In genomic region chr7:156379242-156380070, GRCh38 we compare ENCODE assay signal across 20 cellular contexts.
"Had no signal": no experiment of that assay in that cellular context is flagged by ENCODE, and none has a peak within 500 bp of the region (broad histone marks: within the 10 kb centered on the region; RNA-seq: fewer than 3 reads in every experiment).

No MANE protein-coding gene starts in this region.

- H3K4me1 ChIP-seq: testis, uterus had no signal

- DNase-seq: activated CD4-positive, alpha-beta T cell treated with anti-CD3 and anti-CD28 coated beads for 1 hour; activated CD4-positive, alpha-beta T cell treated with anti-CD3 and anti-CD28 coated beads, Interleukin-2, amount 50 U/mL, for 48 hours; activated CD8-positive, alpha-beta memory T cell treated with anti-CD3 and anti-CD28 coated beads, Interleukin-2, amount 10 ng/mL, durations not matched to agents 7 days and 5 days; activated gamma-delta T cell; activated T-cell treated with anti-CD3 and anti-CD28 coated beads, Interleukin-2, amount 50 U/mL, for 24 hours; amygdala; brain microvascular endothelial cell; cerebellar nuclear complex; endodermal cell; erythroblast; hippocampal formation; kidney glomerular epithelial cell; stimulated activated CD4-positive, alpha-beta T cell treated with anti-CD3 and anti-CD28 coated beads, Interleukin-2, amount 100 ng/mL, for 48 hours; testis; uterus had no signal

- H3K4me3 Mint-ChIP-seq: activated CD8-positive, alpha-beta memory T cell treated with anti-CD3 and anti-CD28 coated beads, Interleukin-2, amount 10 ng/mL, durations not matched to agents 7 days and 5 days; activated naive CD8-positive, alpha-beta T cell; activated T-cell treated with anti-CD3 and anti-CD28 coated beads, Interleukin-2, amount 50 U/mL, for 24 hours; endodermal cell; memory B cell; natural killer cell treated with Interleukin-12 subunit alpha and Interleukin-12 subunit beta and Interleukin-15 and Interleukin-18, amount 100 ng/mL, for 72 hours; stimulated activated naive CD8-positive, alpha-beta T cell treated with anti-CD3 and anti-CD28 coated beads, Interleukin-15, Interleukin-2, amounts not matched to agents 100 ng/mL and 50 ng/mL, for 24 hours; T-helper 2 cell treated with Interferon-gamma antibody and Interleukin-4, amounts not matched to agents 5 μg/mL and 100 μg/mL, for 36 hours had no signal

- H3K27me3 ChIP-seq: brain microvascular endothelial cell, testis, uterus had no signal

- H3K36me3 Mint-ChIP-seq: activated CD8-positive, alpha-beta memory T cell treated with anti-CD3 and anti-CD28 coated beads, Interleukin-2, amount 10 ng/mL, durations not matched to agents 7 days and 5 days; activated naive CD8-positive, alpha-beta T cell; memory B cell; natural killer cell treated with Interleukin-12 subunit alpha and Interleukin-12 subunit beta and Interleukin-15 and Interleukin-18, amount 100 ng/mL, for 72 hours had no signal

- H3K36me3 ChIP-seq: brain microvascular endothelial cell, uterus had no signal

- H3K27me3 Mint-ChIP-seq: activated CD8-positive, alpha-beta memory T cell treated with anti-CD3 and anti-CD28 coated beads, Interleukin-2, amount 10 ng/mL, durations not matched to agents 7 days and 5 days had no signal

- ATAC-seq: activated CD8-positive, alpha-beta memory T cell treated with anti-CD3 and anti-CD28 coated beads, Interleukin-2, amount 10 ng/mL, durations not matched to agents 7 days and 5 days had no signal

- H3K27ac Mint-ChIP-seq: activated CD8-positive, alpha-beta memory T cell treated with anti-CD3 and anti-CD28 coated beads, Interleukin-2, amount 10 ng/mL, durations not matched to agents 7 days and 5 days; activated naive CD8-positive, alpha-beta T cell; activated T-cell treated with anti-CD3 and anti-CD28 coated beads, Interleukin-2, amount 50 U/mL, for 24 hours; endodermal cell; memory B cell; natural killer cell treated with Interleukin-12 subunit alpha and Interleukin-12 subunit beta and Interleukin-15 and Interleukin-18, amount 100 ng/mL, for 72 hours; stimulated activated naive CD8-positive, alpha-beta T cell treated with anti-CD3 and anti-CD28 coated beads, Interleukin-15, Interleukin-2, amounts not matched to agents 100 ng/mL and 50 ng/mL, for 24 hours; T-helper 2 cell treated with Interferon-gamma antibody and Interleukin-4, amounts not matched to agents 5 μg/mL and 100 μg/mL, for 36 hours had no signal

- H3K9me3 ChIP-seq: testis, uterus had no signal

- H3K4me1 Mint-ChIP-seq: activated CD8-positive, alpha-beta memory T cell treated with anti-CD3 and anti-CD28 coated beads, Interleukin-2, amount 10 ng/mL, durations not matched to agents 7 days and 5 days; endodermal cell; memory B cell had no signal

- H3K4me3 ChIP-seq: testis, uterus had no signal

- H3K27ac ChIP-seq: brain microvascular endothelial cell, testis, uterus had no signal

- H3K9me3 Mint-ChIP-seq: activated T-cell treated with anti-CD3 and anti-CD28 coated beads, Interleukin-2, amount 50 U/mL, for 24 hours; endodermal cell; memory B cell; natural killer cell treated with Interleukin-12 subunit alpha and Interleukin-12 subunit beta and Interleukin-15 and Interleukin-18, amount 100 ng/mL, for 72 hours; stimulated activated naive CD8-positive, alpha-beta T cell treated with anti-CD3 and anti-CD28 coated beads, Interleukin-15, Interleukin-2, amounts not matched to agents 100 ng/mL and 50 ng/mL, for 24 hours; T-helper 2 cell treated with Interferon-gamma antibody and Interleukin-4, amounts not matched to agents 5 μg/mL and 100 μg/mL, for 36 hours had no signal
